ENCODE assay signal across 9 cellular contexts in the genomic region with DNA sequence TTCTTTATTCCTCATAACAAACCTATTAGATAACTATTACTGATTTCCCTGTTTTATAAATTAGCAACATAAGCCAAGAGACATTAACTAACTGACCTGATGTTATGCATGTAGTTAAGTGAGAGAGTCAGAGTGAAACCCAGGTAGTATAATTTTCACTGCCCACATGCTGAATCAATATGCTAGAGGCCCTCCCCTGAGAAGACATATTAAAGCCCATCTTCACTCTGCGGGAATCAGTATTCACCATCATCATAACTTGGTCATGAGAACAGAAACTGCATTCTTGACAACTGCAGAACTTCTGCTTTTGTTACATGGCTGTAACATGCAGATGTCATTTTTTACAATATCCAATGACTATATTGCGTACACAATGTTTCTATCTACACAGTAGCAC.
"Had no signal": no experiment of that assay in that cellular context is flagged by ENCODE, and none has a peak within 500 bp of the region (broad histone marks: within the 10 kb centered on the region; RNA-seq: fewer than 3 reads in every experiment).

No MANE protein-coding gene starts in this region.

- ATAC-seq: GM23338, K562 had no signal

- H3K4me2 ChIP-seq: GM23338 had no signal

- H3K4me3 ChIP-seq: GM23338, K562 had no signal

- FAIRE-seq: H1, H54, HTR-8/SVneo, K562 had no signal

- H2AFZ ChIP-seq: GM23338 had no signal

- DNase-seq: H9, HCEC 1CT, IMR-90, KG1 had no signal
